Comparison of ENCODE assay signal across 17 cellular contexts in the genomic region with DNA sequence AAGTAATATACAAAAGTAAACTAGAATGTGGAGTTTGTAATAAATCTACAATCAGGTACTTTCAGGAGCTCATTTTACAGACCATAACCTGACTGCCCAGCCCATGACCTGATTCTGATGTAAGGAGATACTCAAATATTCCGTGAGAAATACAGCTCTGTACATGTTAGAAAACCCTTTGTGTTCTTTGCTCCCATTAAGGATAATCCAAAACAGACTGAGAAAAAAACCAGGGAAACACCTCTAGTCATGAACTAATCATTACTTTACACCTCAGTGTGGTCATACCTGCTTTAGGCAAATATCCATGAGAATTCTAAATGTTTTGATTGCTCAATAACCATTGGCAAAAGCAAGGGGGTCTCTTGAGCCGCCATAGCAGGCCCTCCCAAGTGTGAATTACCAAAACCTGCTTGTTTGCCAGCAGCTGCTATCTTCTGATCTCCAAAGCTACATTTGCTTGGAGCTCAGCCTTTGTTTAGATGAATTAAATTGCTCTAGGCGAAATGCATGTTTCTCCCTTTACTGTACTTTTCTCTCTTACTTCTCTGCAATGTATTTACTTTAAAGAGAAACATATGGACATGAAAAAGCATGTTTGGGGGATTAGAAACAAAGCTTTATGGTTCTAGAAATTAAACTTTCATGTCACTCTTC.
"Had no signal": no experiment of that assay in that cellular context is flagged by ENCODE, and none has a peak within 500 bp of the region (broad histone marks: within the 10 kb centered on the region; RNA-seq: fewer than 3 reads in every experiment).

No MANE protein-coding gene starts in this region.

- H3K4me3 Mint-ChIP-seq: activated CD8-positive, alpha-beta T cell treated with anti-CD3 and anti-CD28 coated beads for 36 hours; activated T-cell treated with anti-CD3 and anti-CD28 coated beads, Interleukin-2, amount 50 U/mL, for 72 hours; brain; natural killer cell treated with Interleukin-12 subunit alpha and Interleukin-12 subunit beta and Interleukin-15 and Interleukin-18, amount 100 ng/mL, for 72 hours; stimulated activated naive CD8-positive, alpha-beta T cell treated with anti-CD3 and anti-CD28 coated beads, Interleukin-15, amount 100 ng/mL, for 72 hours; WTC11 had no signal

- H3K36me3 ChIP-seq: prostate gland, right lobe of liver, thoracic aorta had no signal

- H3K27ac Mint-ChIP-seq: activated CD8-positive, alpha-beta T cell treated with anti-CD3 and anti-CD28 coated beads for 36 hours; activated naive CD4-positive, alpha-beta T cell treated with anti-CD3 and anti-CD28 coated beads, Interleukin-2, amount 50 U/mL, for 72 hours; activated T-cell treated with anti-CD3 and anti-CD28 coated beads, Interleukin-2, amount 50 U/mL, for 72 hours; natural killer cell treated with Interleukin-12 subunit alpha and Interleukin-12 subunit beta and Interleukin-15 and Interleukin-18, amount 100 ng/mL, for 72 hours; stimulated activated naive CD8-positive, alpha-beta T cell treated with anti-CD3 and anti-CD28 coated beads, Interleukin-15, amount 100 ng/mL, for 72 hours; WTC11 had no signal

- H3K4me1 ChIP-seq: prostate gland, right lobe of liver had no signal

- H3K9me3 ChIP-seq: prostate gland, right lobe of liver, thoracic aorta had no signal

- ATAC-seq: activated CD8-positive, alpha-beta T cell treated with anti-CD3 and anti-CD28 coated beads for 36 hours; activated naive CD4-positive, alpha-beta T cell treated with anti-CD3 and anti-CD28 coated beads, Interleukin-2, amount 50 U/mL, for 72 hours; activated T-cell treated with anti-CD3 and anti-CD28 coated beads, Interleukin-2, amount 50 U/mL, for 72 hours; natural killer cell treated with Interleukin-12 subunit alpha and Interleukin-12 subunit beta and Interleukin-15 and Interleukin-18, amount 100 ng/mL, for 72 hours; right lobe of liver; stimulated activated naive CD8-positive, alpha-beta T cell treated with anti-CD3 and anti-CD28 coated beads, Interleukin-15, amount 100 ng/mL, for 72 hours; WTC11 had no signal

- H3K36me3 Mint-ChIP-seq: activated naive CD4-positive, alpha-beta T cell treated with anti-CD3 and anti-CD28 coated beads, Interleukin-2, amount 50 U/mL, for 72 hours; natural killer cell treated with Interleukin-12 subunit alpha and Interleukin-12 subunit beta and Interleukin-15 and Interleukin-18, amount 100 ng/mL, for 72 hours had no signal

- H3K9me3 Mint-ChIP-seq: activated T-cell treated with anti-CD3 and anti-CD28 coated beads, Interleukin-2, amount 50 U/mL, for 72 hours had no signal

- H3K27ac ChIP-seq: prostate gland, right lobe of liver, thoracic aorta had no signal

- H3K4me3 ChIP-seq: prostate gland, right lobe of liver, thoracic aorta had no signal

- DNase-seq: activated CD4-positive, alpha-beta T cell treated with anti-CD3 and anti-CD28 coated beads for 48 hours; activated CD8-positive, alpha-beta memory T cell treated with anti-CD3 and anti-CD28 coated beads, Interleukin-2, amount 50 U/mL, for 48 hours; activated CD8-positive, alpha-beta T cell treated with anti-CD3 and anti-CD28 coated beads for 36 hours; activated gamma-delta T cell; activated T-cell treated with anti-CD3 and anti-CD28 coated beads, Interleukin-2, amount 50 U/mL, for 72 hours; dermis blood vessel endothelial cell; hippocampal formation; occipital lobe; right lobe of liver; stimulated activated naive CD8-positive, alpha-beta T cell treated with anti-CD3 and anti-CD28 coated beads, Interleukin-15, amount 100 ng/mL, for 72 hours; T-helper 2 cell had no signal

- H3K27me3 ChIP-seq: right lobe of liver had no signal

- H3K27me3 Mint-ChIP-seq: activated CD8-positive, alpha-beta T cell treated with anti-CD3 and anti-CD28 coated beads for 36 hours; natural killer cell treated with Interleukin-12 subunit alpha and Interleukin-12 subunit beta and Interleukin-15 and Interleukin-18, amount 100 ng/mL, for 72 hours had no signal
